18 cellular contexts compared by ENCODE assay signal in genomic region chr21:45305831-45306230, GRCh38. TPM values are rescaled to one million over a fixed set of nuclear protein-coding genes. Genes with fewer than 3 reads are reported as not detected.
DNase-seq lines count a peak whose midpoint lies in the region; ATAC-seq and TF ChIP-seq lines count a peak whose summit lies in the region.
"Had no signal": no experiment of that assay in that cellular context is flagged by ENCODE, and none has a peak within 500 bp of the region (broad histone marks: within the 10 kb centered on the region; RNA-seq: fewer than 3 reads in every experiment).

No MANE protein-coding gene starts in this region.

- H3K4me3 ChIP-seq in IMR-90 (ENCODE audit: insufficient read depth, low read depth, low read length) = no peak overlapping the region
- H3K4me3 ChIP-seq in brain microvascular endothelial cell (ENCODE audit: low read depth, low read length) = no peak overlapping the region
- no peak overlapping the region for H3K4me3 ChIP-seq in mesenchymal stem cell (ENCODE audit: insufficient read depth in 1 of 2, low read depth in 1 of 2, low read length in 2 of 2)
- no peak overlapping the region for H3K4me3 ChIP-seq in sigmoid colon
- H3K4me3 ChIP-seq: skin epidermis had no signal

- TF ChIP-seq RAD21 in IMR-90 (IDR thresholded peaks at IDR 0.05; ENCODE audit: low read length) = no peak

- no peak overlapping the region for H2BK20ac ChIP-seq in IMR-90 (ENCODE audit: low read depth, low read length)

- dilution Hi-C loops in IMR-90 (cut with HindIII; ENCODE audit: low sequenced_read_pairs, unreplicated experiment) = no loop called here

- TF ChIP-seq EP300 in sigmoid colon (IDR thresholded peaks at IDR 0.05) = no peak

- H3K4me1 ChIP-seq in IMR-90 (ENCODE audit: control insufficient read depth, insufficient read depth, low read length) (peaks cover 33% of the 10 kb centered on the region), mesenchymal stem cell (ENCODE audit: control insufficient read depth, insufficient read depth, low read depth, low read length) (peaks cover 62% of the 10 kb centered on the region), sigmoid colon (peaks cover 6 to 66% (median 52%) of the 10 kb centered on the region in 4 donors)

- BruUV-seq in IMR-90 (replicated peaks; lab: Mats Ljungman, UMichigan) = no TSS peak

- TF ChIP-seq POLR2A in IMR-90 (IDR thresholded peaks at IDR 0.05; ENCODE audit: low read depth, low read length) = no peak; the same call in 1 of the 2 replicates
- no peak for TF ChIP-seq POLR2A in sigmoid colon (IDR thresholded peaks at IDR 0.05)

- peak overlapping the region in 1 of 2 experiments; percentile 35 for H2BK12ac ChIP-seq in mesenchymal stem cell (ENCODE audit: low read length in 2 of 2)

- H3K36me3 ChIP-seq in IMR-90 (ENCODE audit: control insufficient read depth, insufficient read depth, low read length) (no peaks in the 10 kb centered on the region), brain microvascular endothelial cell (replicated peaks) (no peaks in the 10 kb centered on the region), mesenchymal stem cell (ENCODE audit: control insufficient read depth in 1 of 2, insufficient read depth in 2 of 2, low read depth in 1 of 2, low read length in 2 of 2) (peaks cover 0 to 6% of the 10 kb centered on the region in 2 experiments), sigmoid colon (no peaks in the 10 kb centered on the region)

- no peak overlapping the region for H3K23ac ChIP-seq in IMR-90 (ENCODE audit: low read depth, low read length)
- no peak overlapping the region for H3K23ac ChIP-seq in mesenchymal stem cell (ENCODE audit: low read length in 2 of 2)

- H3K27ac ChIP-seq in IMR-90 (ENCODE audit: insufficient read depth, low read length) (no peak overlapping the region), brain microvascular endothelial cell (peak overlapping the region; percentile 98), mesenchymal stem cell (ENCODE audit: low read length, poor library complexity, severe bottlenecking) (no peak overlapping the region), sigmoid colon (peak overlapping the region; percentile 12 to 98 (median 90))

- CTCF ChIA-PET in IMR-90 (lab: Yijun Ruan, JAX) = interaction anchor here (0.6 kb wide), 1 partner anchor 95 kb away, joined by 3 read pairs; no protein-coding TSS in a partner anchor

- H2AFZ ChIP-seq in IMR-90 (replicated peaks; ENCODE audit: low read length, poor library complexity) (no peak overlapping the region), mesenchymal stem cell (ENCODE audit: low read depth, low read length) (no peak overlapping the region)

- H2AK5ac ChIP-seq in IMR-90 (ENCODE audit: low read depth, low read length) (peak overlapping the region; percentile 83), mesenchymal stem cell (ENCODE audit: low read length, severe bottlenecking) (peak overlapping the region; percentile 33)

- no peak overlapping the region for H2AK9ac ChIP-seq in IMR-90 (replicated peaks; ENCODE audit: low read depth, low read length, poor library complexity)

- WGBS in IMR-90 (ENCODE audit: extremely low coverage in 2 of 2, insufficient read length in 1 of 2), 2 experiments = 83% methylated on average over 2 of the region's 10 CpGs; no CpG with 5 or more reads in 1 of the 2 experiments
- 75% methylated on average over 8 of the region's 10 CpGs for WGBS in mesenchymal stem cell
- 79 to 85% methylated on average over 10 of the region's 10 CpGs for WGBS in sigmoid colon, 2 donors

- in situ Hi-C loops in IMR-90 (cut with MboI; ENCODE audit: low sequenced_read_pairs) (no loop called here), brain microvascular endothelial cell (cut with HindIII; ENCODE audit: low pct_ligation_motif_present, low sequenced_read_pairs) (no loop called here)

- H2BK15ac ChIP-seq in IMR-90 (ENCODE audit: low read depth, low read length) = peak overlapping the region; percentile 4; the same call in 2 of the 3 replicates
- no peak overlapping the region for H2BK15ac ChIP-seq in mesenchymal stem cell (ENCODE audit: low read depth, poor library complexity, severe bottlenecking)

- H3K14ac ChIP-seq in IMR-90 (replicated peaks; ENCODE audit: low read depth, low read length) (no peak overlapping the region), mesenchymal stem cell (ENCODE audit: low read length in 2 of 2) (no peak overlapping the region)

- DNase-seq in IMR-90 (no peak), brain microvascular endothelial cell (peak; percentile 33), mesenchymal stem cell (no peak), sigmoid colon (peak; percentile 58), SW 1271 (lab: John Stamatoyannopoulos, UW) (no peak)
- DNase-seq: ACHN; caudate nucleus; effector CD8-positive, alpha-beta T cell; KG1; NCI-H1092; NCI-H2107; NCI-H526 treated with DMSO at 0.1 percent for 48 hours; nucleus accumbens; stimulated activated CD4-positive, alpha-beta T cell treated with anti-CD3 and anti-CD28 coated beads, Interleukin-4, amount 100 ng/mL, for 4 hours had no signal

- H3K4ac ChIP-seq in IMR-90 (ENCODE audit: low read depth, low read length) (peak overlapping the region; percentile 95; the same call in 1 of the 2 replicates), mesenchymal stem cell (ENCODE audit: low read depth in 1 of 2, low read length in 2 of 2) (peak overlapping the region in 1 of 2 experiments; percentile 43)

- H3K56ac ChIP-seq in IMR-90 (ENCODE audit: extremely low read depth, insufficient read depth, low read length) = no peak overlapping the region

- no peak overlapping the region for H3K4me2 ChIP-seq in IMR-90 (ENCODE audit: low read depth, low read length)
- no peak overlapping the region for H3K4me2 ChIP-seq in mesenchymal stem cell (ENCODE audit: low read length, poor library complexity, severe bottlenecking)

- no peak overlapping the region for H4K8ac ChIP-seq in IMR-90 (ENCODE audit: low read depth in 2 of 2, low read length in 2 of 2)
- H4K8ac ChIP-seq in mesenchymal stem cell (ENCODE audit: low read length) = peak overlapping the region; percentile 13

- H4K5ac ChIP-seq in IMR-90 (ENCODE audit: low read depth, low read length) = peak overlapping the region; percentile 13; the same call in 1 of the 2 replicates

- peaks cover 22% of the 10 kb centered on the region for H3K9me1 ChIP-seq in IMR-90 (ENCODE audit: insufficient read depth, low read length)

- intact Hi-C loops in IMR-90 (cut with micrococcal nuclease) (no loop called here), sigmoid colon (cut with DNase I) (no loop called here)

- ATAC-seq in IMR-90 (ENCODE audit: low read depth) (no peak), HG03196 (IDR thresholded peaks at IDR 0.05; ENCODE audit: unreplicated experiment) (no peak), HG02610 (IDR thresholded peaks at IDR 0.05; ENCODE audit: unreplicated experiment) (no peak), GM18909 (IDR thresholded peaks at IDR 0.05; ENCODE audit: poor library complexity, unreplicated experiment) (no peak)

- H2BK120ac ChIP-seq in IMR-90 (ENCODE audit: low read depth, low read length) = peak overlapping the region; percentile 42
- H2BK120ac ChIP-seq in mesenchymal stem cell (ENCODE audit: low read depth, low read length) = no peak overlapping the region

- peak overlapping the region; percentile 18; the same call in 1 of the 2 replicates for H3K18ac ChIP-seq in IMR-90 (ENCODE audit: low read depth, low read length)
- H3K18ac ChIP-seq in mesenchymal stem cell (ENCODE audit: low read depth in 1 of 2, low read length in 2 of 2) = peak overlapping the region; percentile 41 to 55

- TF ChIP-seq CTCF in IMR-90 (conservative IDR thresholded peaks at IDR 0.05; ENCODE audit: low read depth, low read length) (no peak), brain microvascular endothelial cell (IDR thresholded peaks at IDR 0.05; ENCODE audit: low read depth, low read length, missing control alignments) (no peak), sigmoid colon (IDR thresholded peaks at IDR 0.05) (no peak)

- POLR2A ChIA-PET in IMR-90 (lab: Charles Lee; ENCODE audit: unreplicated experiment) = no interaction called here

- peaks cover 0 to 16% of the 10 kb centered on the region in 2 experiments; a peak in 2 of 4 replicates for H3K79me1 ChIP-seq in IMR-90 (ENCODE audit: low read depth in 1 of 2, low read length in 2 of 2)
- H3K79me1 ChIP-seq in mesenchymal stem cell (replicated peaks; ENCODE audit: low read length, poor library complexity, severe bottlenecking) = no peaks in the 10 kb centered on the region

- H3K27me3 ChIP-seq in IMR-90 (ENCODE audit: control insufficient read depth, insufficient read depth, low read length) (no peaks in the 10 kb centered on the region), brain microvascular endothelial cell (replicated peaks) (no peaks in the 10 kb centered on the region), mesenchymal stem cell (ENCODE audit: control insufficient read depth in 1 of 2, insufficient read depth in 1 of 2, low read length in 2 of 2) (no peaks in the 10 kb centered on the region), sigmoid colon (no peaks in the 10 kb centered on the region)

- H4K91ac ChIP-seq in IMR-90 (ENCODE audit: insufficient read depth, low read depth, low read length) (peak overlapping the region; percentile 75), mesenchymal stem cell (ENCODE audit: low read length) (peak overlapping the region; percentile 48)

- no peak overlapping the region for H2BK5ac ChIP-seq in IMR-90 (ENCODE audit: low read depth, low read length, poor library complexity, severe bottlenecking)
- H2BK5ac ChIP-seq in mesenchymal stem cell (ENCODE audit: low read depth, low read length, poor library complexity, severe bottlenecking) = no peak overlapping the region

- H3K9ac ChIP-seq in IMR-90 (ENCODE audit: low read depth, low read length) (no peak overlapping the region), mesenchymal stem cell (ENCODE audit: low read length) (no peak overlapping the region)

- H4K20me1 ChIP-seq in IMR-90 (ENCODE audit: insufficient read depth, low read length) = no peaks in the 10 kb centered on the region

- H3K9me3 ChIP-seq in IMR-90 (ENCODE audit: control insufficient read depth, insufficient read depth, low read length) = no peaks in the 10 kb centered on the region
- no peaks in the 10 kb centered on the region for H3K9me3 ChIP-seq in mesenchymal stem cell (ENCODE audit: control insufficient read depth, low read length)
- H3K9me3 ChIP-seq in sigmoid colon = no peaks in the 10 kb centered on the region

TF ChIP-seq in IMR-90, 13 proteins besides CTCF, POLR2A, EP300 and RAD21 (continues in another document):
- TF ChIP-seq CEBPB (IDR thresholded peaks at IDR 0.05; ENCODE audit: low read depth, low read length) (no peak), MAFK (IDR thresholded peaks at IDR 0.05; ENCODE audit: low read depth, low read length) (no peak)

RNA-seq across cellular contexts. Expression of gene POFUT2, which starts 18.1 kb away (rescaled TPM):
- 18.8 and 23.9 TPM in 2 replicates for total RNA-seq in IMR-90 (2012; rRNA removed)
- 58.5 and 59.3 TPM in 2 replicates for polyA plus RNA-seq in IMR-90 (2012; rRNA removed)
- polyA plus RNA-seq in IMR-90 (2012; cell fraction: cytosol; rRNA removed) = 46.5 and 53.6 TPM in 2 replicates
- polyA plus RNA-seq in IMR-90 (2012; cell fraction: nucleus; rRNA removed; ENCODE audit: low replicate concordance) = 236 and 251 TPM in 2 replicates
- 75.1 TPM for polyA plus RNA-seq in mesenchymal stem cell (2013, experiment 1 of 2)
- polyA plus RNA-seq in mesenchymal stem cell (2013, experiment 2 of 2) = 76.3 TPM
- 10 to 100 TPM; 13.0 to 31.3 (median 20.9) TPM for total RNA-seq in sigmoid colon
- polyA plus RNA-seq in sigmoid colon = 10 to 100 TPM in 1 of 3 donors, 1 to 10 TPM in 2; 2.5 to 21.6 (median 3.0) TPM

Comparison
In these comparisons a context has a peak if more than half of its experiments do, and no peak if none do; other contexts are left out.
1. DNase-seq: peak in brain microvascular endothelial cell (single experiment) and sigmoid colon (single experiment); none in IMR-90 (single experiment), mesenchymal stem cell (single experiment) and SW 1271 (0 of 2).
2. H3K27ac ChIP-seq: peak in brain microvascular endothelial cell (single experiment) and sigmoid colon (4 of 4); none in IMR-90 (single experiment) and mesenchymal stem cell (single experiment).